31 cellular contexts compared by ENCODE assay signal in genomic region chr10:112304460-112304859, GRCh38. TPM values are rescaled to one million over a fixed set of nuclear protein-coding genes. Genes with fewer than 3 reads are reported as not detected.
DNase-seq lines count a peak whose midpoint lies in the region; ATAC-seq, FAIRE-seq and TF ChIP-seq lines count a peak whose summit lies in the region.
"Had no signal": no experiment of that assay in that cellular context is flagged by ENCODE, and none has a peak within 500 bp of the region (broad histone marks: within the 10 kb centered on the region; RNA-seq: fewer than 3 reads in every experiment).

No MANE protein-coding gene starts in this region.

- TF ChIP-seq RAD21 in A549 (conservative IDR thresholded peaks at IDR 0.05 in 1 of 2, IDR thresholded peaks at IDR 0.05 in 1 of 2) = no peak

- intact Hi-C loops in left lung (cut with DNase I) = no loop called here

- CTCF ChIA-PET in A549 (lab: Yijun Ruan, JAX) = interaction anchor here (0.6 to 2.7 kb wide), 4 partner anchors 10 to 58 kb away, joined by 3 to 10 read pairs (median 6); no protein-coding TSS in a partner anchor

- peaks cover 18% of the 10 kb centered on the region for H3F3A ChIP-seq in GM23248 (ENCODE audit: insufficient read depth)

- H3K4me1 Mint-ChIP-seq in H9 = peaks cover 6 to 10% of the 10 kb centered on the region in 2 experiments
- H3K4me1 Mint-ChIP-seq: immature natural killer cell had no signal

- no peak overlapping the region for H3K23ac ChIP-seq in H9 (ENCODE audit: insufficient read length, low read depth, low read length)

- H2BK15ac ChIP-seq in H9 (ENCODE audit: low read depth, low read length) = no peak overlapping the region

- no peak overlapping the region for H2AFZ ChIP-seq in GM23248
- H2AFZ ChIP-seq in H9 (ENCODE audit: low read length) = no peak overlapping the region

- no peak overlapping the region for H2BK20ac ChIP-seq in H9 (ENCODE audit: low read depth, low read length, poor library complexity, severe bottlenecking)

- DNase-seq in A549 (ENCODE audit: low read depth in 1 of 2, low spot score in 1 of 2) (no peak), GM23248 (peak; percentile 87), bronchial epithelial cell (ENCODE audit: low read depth) (peak; percentile 68), left lung (no peak), BE2C (no peak), NCI-H446 (lab: John Stamatoyannopoulos, UW) (no peak), H9 (no peak)
- DNase-seq: activated CD4-positive, alpha-beta T cell treated with anti-CD3 and anti-CD28 coated beads, Interleukin-2, amount 50 U/mL, for 48 hours; activated naive CD4-positive, alpha-beta T cell treated with Interleukin-2 at 50 U/mL for 16 hours; adrenal gland; brain microvascular endothelial cell; effector CD4-positive, alpha-beta T cell; GF-D8; hippocampal formation; immature natural killer cell; NCI-H1048; NCI-H1694; NCI-H526; sigmoid colon; stimulated activated CD4-positive, alpha-beta T cell treated with anti-CD3 and anti-CD28 coated beads, Interleukin-15, amount 100 ng/mL, for 24 hours; stimulated activated naive CD4-positive, alpha-beta T cell treated with Interleukin-2 at 50 U/mL for 16 hours; T1000 had no signal

- 4% methylated on average over 2 of the region's 2 CpGs for WGBS in A549 (ENCODE audit: missing lambda C conversion rate)
- WGBS in GM23248 (ENCODE audit: low coverage in 1 of 2, low lambda C conversion rate in 2 of 2, missing lambda C conversion rate in 2 of 2), 2 experiments = 0 to 5% methylated on average over 2 of the region's 2 CpGs
- no CpG with 5 or more reads among the region's 2 CpGs for WGBS in H9 (ENCODE audit: extremely low coverage, insufficient read length, low lambda C conversion rate)

- no peak overlapping the region for H4K8ac ChIP-seq in H9 (replicated peaks; ENCODE audit: insufficient read length, low read depth, low read length)

- no peak overlapping the region for H4K5ac ChIP-seq in H9 (ENCODE audit: insufficient read length, low read depth, low read length)

- no peak overlapping the region for H2BK12ac ChIP-seq in H9 (ENCODE audit: insufficient read length, low read depth, low read length)

- H3K79me2 ChIP-seq in GM23248 (ENCODE audit: insufficient read depth) (no peaks in the 10 kb centered on the region), H9 (ENCODE audit: insufficient read depth, low read length) (no peaks in the 10 kb centered on the region)

- H3K27ac ChIP-seq in A549 = no peak overlapping the region
- peak overlapping the region; percentile 33 for H3K27ac ChIP-seq in GM23248
- H3K27ac ChIP-seq in left lung = peak overlapping the region in 1 of 2 donors; percentile 30
- H3K27ac ChIP-seq in H9 (ENCODE audit: insufficient read length, low read depth, low read length) = no peak overlapping the region
- H3K27ac ChIP-seq: adrenal gland, BLaER1, brain microvascular endothelial cell, gastroesophageal sphincter, sigmoid colon, vagina had no signal

- TF ChIP-seq POLR2A in A549 (IDR thresholded peaks at IDR 0.05; ENCODE audit: low read length) = no peak

- H3K4me3 Mint-ChIP-seq in H9 = no peak overlapping the region
- H3K4me3 Mint-ChIP-seq: immature natural killer cell had no signal

- H3K27ac Mint-ChIP-seq in H9 = no peak overlapping the region
- H3K27ac Mint-ChIP-seq: immature natural killer cell, progenitor cell of endocrine pancreas had no signal

- H3K36me3 ChIP-seq in GM23248 (ENCODE audit: low read depth) (no peaks in the 10 kb centered on the region), bronchial epithelial cell (ENCODE audit: control insufficient read depth, insufficient read depth, low read length) (no peaks in the 10 kb centered on the region), left lung (no peaks in the 10 kb centered on the region), BE2C (no peaks in the 10 kb centered on the region)
- H3K36me3 ChIP-seq: adrenal gland, BLaER1, brain microvascular endothelial cell, gastroesophageal sphincter, sigmoid colon, vagina had no signal

- no peak overlapping the region for H4K91ac ChIP-seq in H9 (ENCODE audit: insufficient read length, low read depth, low read length)

- no peaks in the 10 kb centered on the region for H3K9me2 ChIP-seq in GM23248 (ENCODE audit: insufficient read depth)

- H3K4me2 ChIP-seq in A549 = peak overlapping the region; percentile 27; the same call in 2 of the 3 replicates
- peak overlapping the region; percentile 59 for H3K4me2 ChIP-seq in GM23248 (ENCODE audit: unreplicated experiment)
- H3K4me2 ChIP-seq in H9 (ENCODE audit: insufficient read depth, insufficient read length, low read length) = no peak overlapping the region
- H3K4me2 ChIP-seq: BLaER1 had no signal

- H3K9ac ChIP-seq in GM23248 (no peak overlapping the region), H9 (ENCODE audit: extremely low read depth, insufficient read length, low read length) (no peak overlapping the region)
- H3K9ac ChIP-seq: BLaER1 had no signal

- no peak overlapping the region for H2BK5ac ChIP-seq in H9 (ENCODE audit: insufficient read length, low read length)

- H3K18ac ChIP-seq in H9 (ENCODE audit: insufficient read length, low read depth, low read length) = no peak overlapping the region

- POLR2A ChIA-PET in A549 (lab: Yijun Ruan, JAX) = interaction anchor here (0.7 to 1.3 kb wide), 2 partner anchors 8 to 121 kb away, joined by 3 to 7 read pairs; partner anchors contain the start of gene GPAM

- FAIRE-seq in A549 (lab: Jason Lieb, UNC) (no peak), bronchial epithelial cell (lab: Jason Lieb, UNC) (no peak)
- FAIRE-seq: GM18507, RCC 7860 had no signal

- no peak overlapping the region for H3K14ac ChIP-seq in H9 (ENCODE audit: insufficient read depth, low read length)

- no peaks in the 10 kb centered on the region for H3K23me2 ChIP-seq in H9 (ENCODE audit: insufficient read length, low read depth, low read length, poor library complexity, severe bottlenecking)

- H3K27me3 ChIP-seq in GM23248 (replicated peaks; ENCODE audit: insufficient read depth) (no peaks in the 10 kb centered on the region), bronchial epithelial cell (ENCODE audit: control insufficient read depth, insufficient read depth, low read length) (no peaks in the 10 kb centered on the region), left lung (peaks cover 0 to 10% of the 10 kb centered on the region in 2 donors), BE2C (no peaks in the 10 kb centered on the region), H9 (ENCODE audit: insufficient read depth, low read length) (no peaks in the 10 kb centered on the region)
- H3K27me3 ChIP-seq: adrenal gland, BLaER1, brain microvascular endothelial cell, sigmoid colon, vagina had no signal

- H3K4me1 ChIP-seq in A549 (peaks cover 5% of the 10 kb centered on the region; the same call in 1 of the 3 replicates), GM23248 (ENCODE audit: insufficient read depth) (peaks cover 22% of the 10 kb centered on the region), left lung (no peaks in the 10 kb centered on the region), BE2C (peaks cover 8% of the 10 kb centered on the region), H9 (ENCODE audit: insufficient read depth, low read length) (no peaks in the 10 kb centered on the region; the same call in 1 of the 2 replicates)
- H3K4me1 ChIP-seq: adrenal gland, gastroesophageal sphincter, sigmoid colon, vagina had no signal

- TF ChIP-seq EP300 in A549 (IDR thresholded peaks at IDR 0.05) = no peak

- no peaks in the 10 kb centered on the region for H3K79me1 ChIP-seq in H9 (ENCODE audit: insufficient read depth, low read depth, low read length, poor library complexity, severe bottlenecking)

- in situ Hi-C loops in GM23248 (cut with MboI) = loop anchor here (10.0 kb wide), 1 partner anchor 120 kb away; the partner anchor contains the start of gene GPAM

- H3K9me3 Mint-ChIP-seq in H9 = no peaks in the 10 kb centered on the region

- no peak overlapping the region for H2BK120ac ChIP-seq in H9 (ENCODE audit: low read depth, low read length, poor library complexity, severe bottlenecking)

- H3K36me3 Mint-ChIP-seq in H9 (ENCODE audit: insufficient read depth in 1 of 3, low read depth in 3 of 3) = no peaks in the 10 kb centered on the region
- H3K36me3 Mint-ChIP-seq: immature natural killer cell had no signal

- no peaks in the 10 kb centered on the region for H4K20me1 ChIP-seq in GM23248 (ENCODE audit: insufficient read depth)
- H4K20me1 ChIP-seq in H9 (ENCODE audit: control insufficient read depth, insufficient read depth, insufficient read length) = no peaks in the 10 kb centered on the region
- H4K20me1 ChIP-seq: BLaER1 had no signal

- no peak overlapping the region for H3T11ph ChIP-seq in H9 (ENCODE audit: low read length)

- H3K4ac ChIP-seq in H9 (ENCODE audit: low read depth, low read length) = no peak overlapping the region

- H3K4me3 ChIP-seq in A549 (no peak overlapping the region), GM23248 (no peak overlapping the region), bronchial epithelial cell (ENCODE audit: low read depth, low read length) (no peak overlapping the region), left lung (no peak overlapping the region), BE2C (ENCODE audit: low read depth, low read length) (no peak overlapping the region)
- H3K4me3 ChIP-seq: adrenal gland, BLaER1, gastroesophageal sphincter, sigmoid colon, vagina had no signal

- H3K56ac ChIP-seq in H9 (ENCODE audit: insufficient read length, low read depth, low read length) = no peak overlapping the region

- TF ChIP-seq CTCF in A549 (IDR thresholded peaks at IDR 0.05) (no peak), bronchial epithelial cell (IDR thresholded peaks at IDR 0.05; ENCODE audit: insufficient read depth, low read length, severe bottlenecking) (no peak), left lung (IDR thresholded peaks at IDR 0.05) (no peak), BE2C (IDR thresholded peaks at IDR 0.05; ENCODE audit: low read depth, low read length) (no peak), H9 (conservative IDR thresholded peaks at IDR 0.05) (no peak)

- ATAC-seq in A549 = no peak; a peak in 1 of 6 replicates
- ATAC-seq in left lung = peak; percentile 61
- no peak for ATAC-seq in HG03439 (IDR thresholded peaks at IDR 0.05; ENCODE audit: unreplicated experiment)
- ATAC-seq: gastroesophageal sphincter had no signal

- H3K9me3 ChIP-seq in A549 (no peaks in the 10 kb centered on the region), GM23248 (ENCODE audit: low read depth) (no peaks in the 10 kb centered on the region), left lung (no peaks in the 10 kb centered on the region), BE2C (no peaks in the 10 kb centered on the region), H9 (ENCODE audit: control insufficient read depth, low read depth, low read length) (no peaks in the 10 kb centered on the region)
- H3K9me3 ChIP-seq: adrenal gland, BLaER1, gastroesophageal sphincter, sigmoid colon, vagina had no signal

- no peak overlapping the region for H2AK5ac ChIP-seq in H9 (ENCODE audit: insufficient read length, low read length)

- H3K27me3 Mint-ChIP-seq in H9 (ENCODE audit: low read depth) = no peaks in the 10 kb centered on the region

RNA-seq across cellular contexts. Expression of gene TECTB, which starts 21.3 kb away (rescaled TPM):
- polyA plus RNA-seq in A549 (2011; rRNA removed) = not detected in 2 replicates
- polyA plus RNA-seq in A549 (2012; cell fraction: cytosol; rRNA removed) = not detected in 2 replicates
- not detected in 2 replicates for polyA plus RNA-seq in A549 (2012; cell fraction: nucleus; rRNA removed)
- polyA plus RNA-seq in A549 (2017; fragmentation: RNase III; extraction: RNeasy Plus Mini Kit Qiagen cat#74134 plus additional on column Dnase treatment) = not detected in 3 replicates
- polyA minus RNA-seq in A549 (2011; rRNA and poly(A)+ RNA removed) = not detected in 2 replicates
- total RNA-seq in GM23248 (2014; rRNA removed; shearing (Covaris generic)) = 0.63 TPM in 1 of 2 replicates, not detected in the other
- 0.21 TPM in 1 of 2 replicates, not detected in the other for polyA plus RNA-seq in GM23248 (2016; fragmentation: Nextera tagmentation; extraction: Ambion mirVana)
- total RNA-seq in bronchial epithelial cell = not detected in 2 replicates
- total RNA-seq in left lung = not detected
- not detected for polyA plus RNA-seq in BE2C (2012; ENCODE audit: insufficient read depth, insufficient read length, low read depth)
- not detected in 2 replicates for total RNA-seq in H9 (2021)
- total RNA-seq: A172, adrenal gland, epithelial cell of proximal tubule, gastroesophageal sphincter, progenitor cell of endocrine pancreas, sigmoid colon, vagina had no signal
- polyA plus RNA-seq: adrenal gland, immature natural killer cell, sigmoid colon had no signal

Comparison
In these comparisons a context has a peak if more than half of its experiments do, and no peak if none do; other contexts are left out.
1. DNase-seq: peak in GM23248 (single experiment) and bronchial epithelial cell (single experiment); none in A549 (0 of 2), left lung (0 of 2), BE2C (single experiment), NCI-H446 (0 of 2) and H9 (single experiment).